24 cellular contexts compared by ENCODE assay signal in genomic region chr14:63421919-63422318, GRCh38.
"Had no signal": no experiment of that assay in that cellular context is flagged by ENCODE, and none has a peak within 500 bp of the region (broad histone marks: within the 10 kb centered on the region; RNA-seq: fewer than 3 reads in every experiment).

No MANE protein-coding gene starts in this region.

- H3K4me1 Mint-ChIP-seq: activated CD4-positive, alpha-beta T cell treated with anti-CD3 and anti-CD28 coated beads, Interleukin-2, amount 10 ng/mL, durations not matched to agents 7 days and 5 days; activated naive CD4-positive, alpha-beta T cell treated with anti-CD3 and anti-CD28 coated beads, Interleukin-2, amount 10 ng/mL, durations not matched to agents 7 days and 5 days; endodermal cell had no signal

- H3K27ac ChIP-seq: ascending aorta, brain microvascular endothelial cell, coronary artery, dorsolateral prefrontal cortex had no signal

- H3K36me3 ChIP-seq: brain microvascular endothelial cell had no signal

- H3K27me3 Mint-ChIP-seq: activated CD4-positive, alpha-beta T cell treated with anti-CD3 and anti-CD28 coated beads for 36 hours; activated CD4-positive, alpha-beta T cell treated with anti-CD3 and anti-CD28 coated beads, Interleukin-2, amount 10 ng/mL, durations not matched to agents 7 days and 5 days; activated CD8-positive, alpha-beta T cell treated with anti-CD3 and anti-CD28 coated beads for 36 hours; activated naive CD4-positive, alpha-beta T cell treated with anti-CD3 and anti-CD28 coated beads, Interleukin-2, amount 10 ng/mL, durations not matched to agents 7 days and 5 days; activated naive CD8-positive, alpha-beta T cell treated with anti-CD3 and anti-CD28 coated beads, Interleukin-2, amount 10 ng/mL, durations not matched to agents 7 days and 5 days; central memory CD8-positive, alpha-beta T cell; dendritic cell treated with granulocyte-macrophage colony-stimulating factor and Interleukin-4, amounts not matched to agents 40 ng/mL and 50 ng/mL, for 4 days had no signal

- H3K4me3 Mint-ChIP-seq: activated CD4-positive, alpha-beta T cell treated with anti-CD3 and anti-CD28 coated beads for 36 hours; activated CD4-positive, alpha-beta T cell treated with anti-CD3 and anti-CD28 coated beads, Interleukin-2, amount 10 ng/mL, durations not matched to agents 7 days and 5 days; activated CD8-positive, alpha-beta T cell treated with anti-CD3 and anti-CD28 coated beads for 36 hours; activated naive CD4-positive, alpha-beta T cell treated with anti-CD3 and anti-CD28 coated beads, Interleukin-2, amount 10 ng/mL, durations not matched to agents 7 days and 5 days; activated naive CD8-positive, alpha-beta T cell treated with anti-CD3 and anti-CD28 coated beads, Interleukin-2, amount 10 ng/mL, durations not matched to agents 7 days and 5 days; activated T-cell treated with anti-CD3 and anti-CD28 coated beads, Interleukin-2, amount 50 U/mL, for 72 hours; central memory CD8-positive, alpha-beta T cell; dendritic cell treated with granulocyte-macrophage colony-stimulating factor and Interleukin-4, amounts not matched to agents 40 ng/mL and 50 ng/mL, for 4 days; endodermal cell had no signal

- H3K4me3 ChIP-seq: ascending aorta, coronary artery, dorsolateral prefrontal cortex had no signal

- H3K9me3 ChIP-seq: ascending aorta had no signal

- H3K36me3 Mint-ChIP-seq: activated naive CD4-positive, alpha-beta T cell treated with anti-CD3 and anti-CD28 coated beads, Interleukin-2, amount 50 U/mL, for 72 hours had no signal

- H3K9me3 Mint-ChIP-seq: activated CD4-positive, alpha-beta T cell treated with anti-CD3 and anti-CD28 coated beads, Interleukin-2, amount 10 ng/mL, durations not matched to agents 7 days and 5 days; activated CD8-positive, alpha-beta T cell treated with anti-CD3 and anti-CD28 coated beads for 36 hours; activated naive CD4-positive, alpha-beta T cell treated with anti-CD3 and anti-CD28 coated beads, Interleukin-2, amount 10 ng/mL, durations not matched to agents 7 days and 5 days; activated naive CD4-positive, alpha-beta T cell treated with anti-CD3 and anti-CD28 coated beads, Interleukin-2, amount 50 U/mL, for 72 hours; activated naive CD8-positive, alpha-beta T cell treated with anti-CD3 and anti-CD28 coated beads, Interleukin-2, amount 10 ng/mL, durations not matched to agents 7 days and 5 days; activated T-cell treated with anti-CD3 and anti-CD28 coated beads, Interleukin-2, amount 50 U/mL, for 72 hours; central memory CD8-positive, alpha-beta T cell; dendritic cell treated with granulocyte-macrophage colony-stimulating factor and Interleukin-4, amounts not matched to agents 40 ng/mL and 50 ng/mL, for 4 days; endodermal cell had no signal

- DNase-seq: activated CD4-positive, alpha-beta T cell treated with anti-CD3 and anti-CD28 coated beads for 36 hours; activated CD4-positive, alpha-beta T cell treated with anti-CD3 and anti-CD28 coated beads, Interleukin-2, amount 10 ng/mL, durations not matched to agents 7 days and 5 days; activated CD4-positive, alpha-beta T cell treated with anti-CD3 and anti-CD28 coated beads, Interleukin-2, amount 50 U/mL, for 4 hours; activated CD4-positive, CD25-positive, alpha-beta regulatory T cell; activated CD4-positive, CD25-positive, alpha-beta regulatory T cell treated with anti-CD3 and anti-CD28 coated beads, Interleukin-2, amount 50 U/mL, for 72 hours; activated CD8-positive, alpha-beta memory T cell treated with anti-CD3 and anti-CD28 coated beads for 24 hours; activated CD8-positive, alpha-beta T cell treated with anti-CD3 and anti-CD28 coated beads for 36 hours; activated gamma-delta T cell; activated naive CD4-positive, alpha-beta T cell; activated naive CD4-positive, alpha-beta T cell treated with anti-CD3 and anti-CD28 coated beads, Interleukin-2, amount 10 ng/mL, durations not matched to agents 7 days and 5 days; activated naive CD8-positive, alpha-beta T cell treated with anti-CD3 and anti-CD28 coated beads, Interleukin-2, amount 10 ng/mL, durations not matched to agents 7 days and 5 days; activated T-cell treated with anti-CD3 and anti-CD28 coated beads, Interleukin-2, amount 50 U/mL, for 72 hours; brain microvascular endothelial cell; dorsolateral prefrontal cortex; effector memory CD4-positive, alpha-beta T cell; endodermal cell; foreskin fibroblast; T-helper 2 cell had no signal

- H3K4me1 ChIP-seq: ascending aorta had no signal

- H3K27ac Mint-ChIP-seq: activated CD4-positive, alpha-beta T cell treated with anti-CD3 and anti-CD28 coated beads for 36 hours; activated CD4-positive, alpha-beta T cell treated with anti-CD3 and anti-CD28 coated beads, Interleukin-2, amount 10 ng/mL, durations not matched to agents 7 days and 5 days; activated CD8-positive, alpha-beta T cell treated with anti-CD3 and anti-CD28 coated beads for 36 hours; activated naive CD4-positive, alpha-beta T cell treated with anti-CD3 and anti-CD28 coated beads, Interleukin-2, amount 10 ng/mL, durations not matched to agents 7 days and 5 days; activated naive CD4-positive, alpha-beta T cell treated with anti-CD3 and anti-CD28 coated beads, Interleukin-2, amount 50 U/mL, for 72 hours; activated naive CD8-positive, alpha-beta T cell treated with anti-CD3 and anti-CD28 coated beads, Interleukin-2, amount 10 ng/mL, durations not matched to agents 7 days and 5 days; activated T-cell treated with anti-CD3 and anti-CD28 coated beads, Interleukin-2, amount 50 U/mL, for 72 hours; dendritic cell treated with granulocyte-macrophage colony-stimulating factor and Interleukin-4, amounts not matched to agents 40 ng/mL and 50 ng/mL, for 4 days; endodermal cell had no signal

- ATAC-seq: activated CD4-positive, alpha-beta T cell treated with anti-CD3 and anti-CD28 coated beads for 36 hours; activated CD8-positive, alpha-beta T cell treated with anti-CD3 and anti-CD28 coated beads for 36 hours; activated naive CD4-positive, alpha-beta T cell treated with anti-CD3 and anti-CD28 coated beads, Interleukin-2, amount 50 U/mL, for 72 hours; activated T-cell treated with anti-CD3 and anti-CD28 coated beads, Interleukin-2, amount 50 U/mL, for 72 hours; esophagus mucosa had no signal

- H3K27me3 ChIP-seq: ascending aorta, brain microvascular endothelial cell, dorsolateral prefrontal cortex had no signal
